ENCODE assay signal across 8 cellular contexts in genomic region chr7:25849361-25850184, GRCh38.
DNase-seq lines count a peak whose midpoint lies in the region; ATAC-seq and TF ChIP-seq lines count a peak whose summit lies in the region.
"Had no signal": no experiment of that assay in that cellular context is flagged by ENCODE, and none has a peak within 500 bp of the region (broad histone marks: within the 10 kb centered on the region; RNA-seq: fewer than 3 reads in every experiment).

No MANE protein-coding gene starts in this region.

- POLR2A ChIA-PET in OCI-LY7 (lab: Charles Lee), result no interaction called here

- H3K4me1 ChIP-seq in OCI-LY7 (ENCODE audit: insufficient read depth, low read length, poor library complexity, severe bottlenecking), result peaks cover 11% of the 10 kb centered on the region
- H3K4me1 ChIP-seq in muscle layer of colon (ENCODE audit: insufficient read depth, low read length), result peaks cover 92% of the 10 kb centered on the region
- peaks cover 39 to 65% of the 10 kb centered on the region in 2 donors for H3K4me1 ChIP-seq in uterus

- BruUV-seq in OCI-LY7 (replicated peaks; lab: Mats Ljungman, UMichigan), result no TSS peak

- DNase-seq in OCI-LY7 (ENCODE audit: low spot score) (no peak), epithelial cell of esophagus (ENCODE audit: low read depth) (peak; percentile 48), uterus (peak; percentile 69 to 89), NCI-H345 treated with DMSO at 0.1 percent for 48 hours (lab: John Stamatoyannopoulos, UW; ENCODE audit: unreplicated experiment) (no peak), NCI-H187 treated with DMSO at 0.1 percent for 48 hours (lab: John Stamatoyannopoulos, UW) (no peak)
- DNase-seq: posterior cingulate gyrus had no signal

- no peaks in the 10 kb centered on the region for H3K9me2 ChIP-seq in OCI-LY7 (ENCODE audit: insufficient read depth, low read length)

- intact Hi-C loops in OCI-LY7 (cut with micrococcal nuclease; ENCODE audit: unreplicated experiment), result loop anchor here (2.0 kb wide), 2 partner anchors 129 to 283 kb away; no protein-coding TSS in a partner anchor
- intact Hi-C loops in uterus (cut with DNase I; ENCODE audit: low total_unique reads), result loop anchor here (5.0 to 10.0 kb wide), 3 partner anchors 285 to 592 kb away; no protein-coding TSS in a partner anchor

- H3K27ac Mint-ChIP-seq in activated T-helper 17 cell treated with anti-CD3 and anti-CD28 coated beads, Interleukin-2, amount 50 U/mL, for 72 hours, result no peak overlapping the region

- CTCF ChIA-PET in OCI-LY7 (lab: Charles Lee; ENCODE audit: unreplicated experiment), result no interaction called here

- H3K27me3 Mint-ChIP-seq in activated T-helper 17 cell treated with anti-CD3 and anti-CD28 coated beads, Interleukin-2, amount 50 U/mL, for 72 hours, result peaks cover 59% of the 10 kb centered on the region

- H3K9me3 ChIP-seq in OCI-LY7 (ENCODE audit: low read length), result no peaks in the 10 kb centered on the region
- no peaks in the 10 kb centered on the region for H3K9me3 ChIP-seq in muscle layer of colon (ENCODE audit: low read length)
- H3K9me3 ChIP-seq in uterus, result no peaks in the 10 kb centered on the region

- peaks cover 5% of the 10 kb centered on the region for H3K4me1 Mint-ChIP-seq in activated T-helper 17 cell treated with anti-CD3 and anti-CD28 coated beads, Interleukin-2, amount 50 U/mL, for 72 hours

- no peak for ATAC-seq in activated T-helper 17 cell treated with anti-CD3 and anti-CD28 coated beads, Interleukin-2, amount 50 U/mL, for 72 hours (replicated peaks)

- peak in 1 of 2 donors; percentile 21 for TF ChIP-seq POLR2A in uterus (IDR thresholded peaks at IDR 0.05)

- H3K4me3 ChIP-seq in OCI-LY7 (ENCODE audit: low read depth, low read length, poor library complexity, severe bottlenecking) (no peak overlapping the region), epithelial cell of esophagus (ENCODE audit: low read length) (no peak overlapping the region), muscle layer of colon (ENCODE audit: low read depth in 1 of 2, low read length in 2 of 2) (no peak overlapping the region), uterus (no peak overlapping the region)

- H4K20me1 ChIP-seq in OCI-LY7 (ENCODE audit: insufficient read depth, low read length), result no peaks in the 10 kb centered on the region

- H3K36me3 ChIP-seq in OCI-LY7 (ENCODE audit: insufficient read depth, low read length) (no peaks in the 10 kb centered on the region), muscle layer of colon (ENCODE audit: insufficient read depth, low read length) (no peaks in the 10 kb centered on the region), uterus (no peaks in the 10 kb centered on the region)

- H3K27ac ChIP-seq in OCI-LY7 (ENCODE audit: low read depth, low read length, poor library complexity, severe bottlenecking) (no peak overlapping the region), muscle layer of colon (ENCODE audit: low read depth, low read length) (peak overlapping the region; percentile 73), uterus (peak overlapping the region; percentile 97)

- H3K9ac ChIP-seq in muscle layer of colon (ENCODE audit: low read length), result no peak overlapping the region

- H3K27me3 ChIP-seq in muscle layer of colon (ENCODE audit: control insufficient read depth in 1 of 2, insufficient read depth in 2 of 2, low read length in 2 of 2) (peaks cover 0 to 5% of the 10 kb centered on the region in 2 donors), uterus (no peaks in the 10 kb centered on the region)

- no peak overlapping the region for H3K4me2 ChIP-seq in OCI-LY7 (ENCODE audit: low read length)

- no peak overlapping the region for H3K4me3 Mint-ChIP-seq in activated T-helper 17 cell treated with anti-CD3 and anti-CD28 coated beads, Interleukin-2, amount 50 U/mL, for 72 hours

- no peaks in the 10 kb centered on the region for H3K9me3 Mint-ChIP-seq in activated T-helper 17 cell treated with anti-CD3 and anti-CD28 coated beads, Interleukin-2, amount 50 U/mL, for 72 hours

- no peaks in the 10 kb centered on the region for H3K79me2 ChIP-seq in OCI-LY7 (ENCODE audit: insufficient read depth, low read depth, low read length)

- H2AFZ ChIP-seq in OCI-LY7 (ENCODE audit: low read length), result peak overlapping the region; percentile 34; the same call in 1 of the 2 replicates

- TF ChIP-seq CTCF in OCI-LY7 (conservative IDR thresholded peaks at IDR 0.05; ENCODE audit: low read length) (no peak), epithelial cell of esophagus (IDR thresholded peaks at IDR 0.05; ENCODE audit: insufficient read depth, low read depth, low read length, missing control alignments) (no peak), uterus (IDR thresholded peaks at IDR 0.05) (no peak)

- H3K36me3 Mint-ChIP-seq in activated T-helper 17 cell treated with anti-CD3 and anti-CD28 coated beads, Interleukin-2, amount 50 U/mL, for 72 hours (ENCODE audit: low read depth), result peaks cover 13% of the 10 kb centered on the region

Comparison
In these comparisons a context has a peak if more than half of its experiments do, and no peak if none do; other contexts are left out.
1. DNase-seq: peak in epithelial cell of esophagus (single experiment) and uterus (2 of 2); none in OCI-LY7 (single experiment), NCI-H345 treated with DMSO at 0.1 percent for 48 hours (single experiment) and NCI-H187 treated with DMSO at 0.1 percent for 48 hours (single experiment).